ENCODE assay signal across 21 cellular contexts in the genomic region with DNA sequence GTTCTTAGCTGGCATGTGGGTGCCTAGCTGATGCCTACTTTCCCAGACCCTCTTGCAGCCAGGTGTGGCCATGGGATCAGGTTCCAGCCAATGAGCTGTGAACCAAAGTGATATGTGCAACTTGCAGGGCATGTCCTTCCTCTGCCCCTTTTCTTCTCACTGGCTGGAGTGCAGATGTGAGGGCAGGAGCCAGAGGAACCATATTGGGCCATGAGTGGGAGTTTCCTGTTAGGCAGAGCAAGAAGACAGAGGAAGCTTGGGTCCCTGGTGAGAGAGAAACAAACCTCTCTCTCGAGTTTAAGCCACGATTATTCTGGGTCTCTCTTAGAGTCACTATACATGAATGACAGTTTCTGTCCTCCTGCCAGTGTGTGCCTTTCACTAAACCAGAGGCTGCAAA.
"Had no signal": no experiment of that assay in that cellular context is flagged by ENCODE, and none has a peak within 500 bp of the region (broad histone marks: within the 10 kb centered on the region; RNA-seq: fewer than 3 reads in every experiment).

No MANE protein-coding gene starts in this region.

- H3K4me3 Mint-ChIP-seq: activated B cell treated with CpG ODN at 0.5 μM for 24 hours; activated naive CD8-positive, alpha-beta T cell treated with anti-CD3 and anti-CD28 coated beads, Interleukin-2, amount 10 ng/mL, durations not matched to agents 7 days and 5 days; activated T-cell treated with anti-CD3 and anti-CD28 coated beads, Interleukin-2, amount 50 U/mL, for 4 hours; nephron; T-cell had no signal

- H3K9me3 Mint-ChIP-seq: activated B cell treated with CpG ODN at 0.5 μM for 24 hours; activated naive CD8-positive, alpha-beta T cell treated with anti-CD3 and anti-CD28 coated beads, Interleukin-2, amount 10 ng/mL, durations not matched to agents 7 days and 5 days; activated T-cell treated with anti-CD3 and anti-CD28 coated beads, Interleukin-2, amount 50 U/mL, for 4 hours; nephron; T-cell had no signal

- H3K36me3 Mint-ChIP-seq: activated naive CD8-positive, alpha-beta T cell treated with anti-CD3 and anti-CD28 coated beads, Interleukin-2, amount 10 ng/mL, durations not matched to agents 7 days and 5 days had no signal

- H3K27ac Mint-ChIP-seq: activated B cell treated with CpG ODN at 0.5 μM for 24 hours; activated naive CD8-positive, alpha-beta T cell treated with anti-CD3 and anti-CD28 coated beads, Interleukin-2, amount 10 ng/mL, durations not matched to agents 7 days and 5 days; nephron; T-cell had no signal

- H3K4me1 Mint-ChIP-seq: activated B cell treated with CpG ODN at 0.5 μM for 24 hours; activated naive CD8-positive, alpha-beta T cell treated with anti-CD3 and anti-CD28 coated beads, Interleukin-2, amount 10 ng/mL, durations not matched to agents 7 days and 5 days; T-cell had no signal

- DNase-seq: activated B cell treated with CpG ODN at 0.5 μM for 24 hours; activated CD4-positive, alpha-beta T cell treated with anti-CD3 and anti-CD28 coated beads for 4 hours; activated CD4-positive, alpha-beta T cell treated with anti-CD3 and anti-CD28 coated beads, Interleukin-2, amount 50 U/mL, for 48 hours; activated CD8-positive, alpha-beta memory T cell treated with anti-CD3 and anti-CD28 coated beads, Interleukin-2, amount 50 U/mL, for 48 hours; activated naive CD4-positive, alpha-beta T cell treated with Interleukin-2 at 50 U/mL for 16 hours; activated naive CD8-positive, alpha-beta T cell treated with anti-CD3 and anti-CD28 coated beads, Interleukin-2, amount 10 ng/mL, durations not matched to agents 7 days and 5 days; activated T-cell treated with anti-CD3 and anti-CD28 coated beads, Interleukin-2, amount 50 U/mL, for 4 hours; amniotic stem cell; cerebellar nuclear complex; glutamatergic neuron; hippocampal formation; kidney glomerular epithelial cell; left lung; posterior cingulate gyrus; retina; sigmoid colon; stimulated activated CD4-positive, alpha-beta T cell treated with anti-CD3 and anti-CD28 coated beads, Interleukin-4, amount 100 ng/mL, for 1 hour; stimulated activated naive CD4-positive, alpha-beta T cell treated with Interleukin-2 at 50 U/mL for 16 hours; T-cell; upper lobe of left lung had no signal

- H3K27me3 Mint-ChIP-seq: activated B cell treated with CpG ODN at 0.5 μM for 24 hours; activated naive CD8-positive, alpha-beta T cell treated with anti-CD3 and anti-CD28 coated beads, Interleukin-2, amount 10 ng/mL, durations not matched to agents 7 days and 5 days; T-cell had no signal
